11 cellular contexts compared by ENCODE assay signal in genomic region chr13:73998631-73999030, GRCh38.
DNase-seq lines count a peak whose midpoint lies in the region; ATAC-seq lines count a peak whose summit lies in the region.
"Had no signal": no experiment of that assay in that cellular context is flagged by ENCODE, and none has a peak within 500 bp of the region (broad histone marks: within the 10 kb centered on the region; RNA-seq: fewer than 3 reads in every experiment).

No MANE protein-coding gene starts in this region.

- H3K4me1 Mint-ChIP-seq in activated naive CD8-positive, alpha-beta T cell treated with anti-CD3 and anti-CD28 coated beads, Interleukin-2, amount 50 U/mL, for 24 hours = peaks cover 44% of the 10 kb centered on the region

- ATAC-seq in GM18502 (IDR thresholded peaks at IDR 0.05; ENCODE audit: poor library complexity, unreplicated experiment) (peak; percentile 85), GM19397 (IDR thresholded peaks at IDR 0.05; ENCODE audit: unreplicated experiment) (peak; percentile 73), HG02981 (IDR thresholded peaks at IDR 0.05; ENCODE audit: unreplicated experiment) (peak; percentile 84)
- peak; percentile 78 for ATAC-seq in activated naive CD8-positive, alpha-beta T cell treated with anti-CD3 and anti-CD28 coated beads, Interleukin-2, amount 50 U/mL, for 24 hours
- ATAC-seq: HCT116, Panc1 had no signal

- no peaks in the 10 kb centered on the region for H3K9me3 Mint-ChIP-seq in activated naive CD8-positive, alpha-beta T cell treated with anti-CD3 and anti-CD28 coated beads, Interleukin-2, amount 50 U/mL, for 24 hours
- H3K9me3 Mint-ChIP-seq: brain had no signal

- H3K36me3 Mint-ChIP-seq in activated naive CD8-positive, alpha-beta T cell treated with anti-CD3 and anti-CD28 coated beads, Interleukin-2, amount 50 U/mL, for 24 hours (ENCODE audit: low read depth) = peaks cover 4% of the 10 kb centered on the region

- H3K27me3 Mint-ChIP-seq in activated naive CD8-positive, alpha-beta T cell treated with anti-CD3 and anti-CD28 coated beads, Interleukin-2, amount 50 U/mL, for 24 hours = no peaks in the 10 kb centered on the region
- H3K27me3 Mint-ChIP-seq: brain had no signal

- no peak for DNase-seq in activated naive CD8-positive, alpha-beta T cell treated with anti-CD3 and anti-CD28 coated beads, Interleukin-2, amount 50 U/mL, for 24 hours
- DNase-seq in NCI-H1694 (lab: John Stamatoyannopoulos, UW) = no peak
- no peak for DNase-seq in DMS153 treated with DMSO at 0.1 percent for 48 hours (lab: John Stamatoyannopoulos, UW; ENCODE audit: unreplicated experiment)
- DNase-seq in NCI-H187 (lab: John Stamatoyannopoulos, UW) = no peak
- no peak for DNase-seq in NCI-H774 (lab: John Stamatoyannopoulos, UW)

- H3K4me3 Mint-ChIP-seq in activated naive CD8-positive, alpha-beta T cell treated with anti-CD3 and anti-CD28 coated beads, Interleukin-2, amount 50 U/mL, for 24 hours = no peak overlapping the region
- H3K4me3 Mint-ChIP-seq: brain had no signal

- no peak overlapping the region for H3K27ac Mint-ChIP-seq in activated naive CD8-positive, alpha-beta T cell treated with anti-CD3 and anti-CD28 coated beads, Interleukin-2, amount 50 U/mL, for 24 hours
